1 cellular context compared by ENCODE assay signal in the genomic region with DNA sequence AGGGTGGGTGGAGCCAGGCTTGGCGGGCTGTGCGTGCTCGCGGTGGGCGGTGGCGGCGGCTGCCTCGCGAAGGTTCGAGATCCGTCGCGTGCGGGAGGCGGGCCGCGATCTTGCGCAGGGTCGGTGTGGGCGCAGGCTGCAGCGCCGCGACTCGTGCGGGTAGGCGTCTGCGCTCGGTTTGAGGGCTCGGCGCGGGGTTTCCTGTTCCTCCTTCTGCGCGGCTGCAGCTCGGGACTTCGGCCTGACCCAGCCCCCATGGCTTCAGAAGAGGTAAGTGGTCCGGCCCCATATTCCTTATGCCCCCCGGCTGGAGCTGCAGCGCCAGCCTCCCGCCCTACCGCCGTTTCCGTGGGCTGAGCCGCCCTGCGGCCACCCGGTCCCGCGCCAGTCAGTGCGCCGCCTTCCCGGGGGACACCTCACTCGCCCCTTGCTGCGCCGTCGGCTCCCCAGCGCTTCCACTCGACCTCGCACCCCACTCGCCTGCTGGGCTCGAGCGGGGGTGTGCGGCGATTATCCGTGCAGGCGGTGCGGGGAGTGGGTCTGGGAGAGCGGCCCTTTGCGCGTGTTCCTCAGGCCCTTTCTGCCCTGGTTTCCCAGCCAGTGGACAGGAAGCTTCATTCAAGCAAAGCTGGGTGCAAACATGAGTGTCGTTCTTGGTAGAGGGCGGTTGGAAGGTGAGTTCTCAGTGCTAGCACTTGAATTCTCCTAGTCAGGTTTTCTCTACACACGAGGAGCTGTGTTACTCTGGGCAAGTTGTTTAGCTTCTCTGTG.
TF ChIP-seq lines count a peak whose summit lies in the region.

A gene with protein sequence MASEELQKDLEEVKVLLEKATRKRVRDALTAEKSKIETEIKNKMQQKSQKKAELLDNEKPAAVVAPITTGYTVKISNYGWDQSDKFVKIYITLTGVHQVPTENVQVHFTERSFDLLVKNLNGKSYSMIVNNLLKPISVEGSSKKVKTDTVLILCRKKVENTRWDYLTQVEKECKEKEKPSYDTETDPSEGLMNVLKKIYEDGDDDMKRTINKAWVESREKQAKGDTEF (plus strand): TSS at position 22 of the 771 bp plus-strand sequence. CDS start 234 bp downstream, at position 256.

TF ChIP-seq in HepG2, 621 proteins besides CTCF, POLR2A, EP300 and RAD21 (continued from another document and continues in another):
- TF ChIP-seq ZNF562 (CRISPR knock-in tag; IDR thresholded peaks at IDR 0.05; ENCODE audit: borderline replicate concordance): no peak
- no peak for TF ChIP-seq ZNF24 (IDR thresholded peaks at IDR 0.05)
- 0 out of 2 replicates have a peak, but pooled peaks have one; percentile 13 for TF ChIP-seq ZNF331 (CRISPR knock-in tag; IDR thresholded peaks at IDR 0.05)
- TF ChIP-seq ARNT (IDR thresholded peaks at IDR 0.05): no peak
- peak; percentile 67; the same call in 1 of the 2 replicates for TF ChIP-seq MTA1 (CRISPR knock-in tag; IDR thresholded peaks at IDR 0.05; ENCODE audit: borderline replicate concordance)
- TF ChIP-seq GATAD2A (CRISPR knock-in tag; IDR thresholded peaks at IDR 0.05): no peak
- TF ChIP-seq THAP11 (CRISPR knock-in tag; IDR thresholded peaks at IDR 0.05): no peak
- TF ChIP-seq ZNF780A (CRISPR knock-in tag; IDR thresholded peaks at IDR 0.05): peak; percentile 94; the same call in 1 of the 2 replicates
- TF ChIP-seq ZNF570 (CRISPR knock-in tag; IDR thresholded peaks at IDR 0.05; ENCODE audit: borderline replicate concordance): 0 out of 2 replicates have a peak, but pooled peaks have one; percentile 66
- TF ChIP-seq, protein P1, sequence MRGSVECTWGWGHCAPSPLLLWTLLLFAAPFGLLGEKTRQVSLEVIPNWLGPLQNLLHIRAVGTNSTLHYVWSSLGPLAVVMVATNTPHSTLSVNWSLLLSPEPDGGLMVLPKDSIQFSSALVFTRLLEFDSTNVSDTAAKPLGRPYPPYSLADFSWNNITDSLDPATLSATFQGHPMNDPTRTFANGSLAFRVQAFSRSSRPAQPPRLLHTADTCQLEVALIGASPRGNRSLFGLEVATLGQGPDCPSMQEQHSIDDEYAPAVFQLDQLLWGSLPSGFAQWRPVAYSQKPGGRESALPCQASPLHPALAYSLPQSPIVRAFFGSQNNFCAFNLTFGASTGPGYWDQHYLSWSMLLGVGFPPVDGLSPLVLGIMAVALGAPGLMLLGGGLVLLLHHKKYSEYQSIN (CRISPR knock-in tag; IDR thresholded peaks at IDR 0.05; ENCODE audit: borderline replicate concordance): no peak
- TF ChIP-seq, protein P2, sequence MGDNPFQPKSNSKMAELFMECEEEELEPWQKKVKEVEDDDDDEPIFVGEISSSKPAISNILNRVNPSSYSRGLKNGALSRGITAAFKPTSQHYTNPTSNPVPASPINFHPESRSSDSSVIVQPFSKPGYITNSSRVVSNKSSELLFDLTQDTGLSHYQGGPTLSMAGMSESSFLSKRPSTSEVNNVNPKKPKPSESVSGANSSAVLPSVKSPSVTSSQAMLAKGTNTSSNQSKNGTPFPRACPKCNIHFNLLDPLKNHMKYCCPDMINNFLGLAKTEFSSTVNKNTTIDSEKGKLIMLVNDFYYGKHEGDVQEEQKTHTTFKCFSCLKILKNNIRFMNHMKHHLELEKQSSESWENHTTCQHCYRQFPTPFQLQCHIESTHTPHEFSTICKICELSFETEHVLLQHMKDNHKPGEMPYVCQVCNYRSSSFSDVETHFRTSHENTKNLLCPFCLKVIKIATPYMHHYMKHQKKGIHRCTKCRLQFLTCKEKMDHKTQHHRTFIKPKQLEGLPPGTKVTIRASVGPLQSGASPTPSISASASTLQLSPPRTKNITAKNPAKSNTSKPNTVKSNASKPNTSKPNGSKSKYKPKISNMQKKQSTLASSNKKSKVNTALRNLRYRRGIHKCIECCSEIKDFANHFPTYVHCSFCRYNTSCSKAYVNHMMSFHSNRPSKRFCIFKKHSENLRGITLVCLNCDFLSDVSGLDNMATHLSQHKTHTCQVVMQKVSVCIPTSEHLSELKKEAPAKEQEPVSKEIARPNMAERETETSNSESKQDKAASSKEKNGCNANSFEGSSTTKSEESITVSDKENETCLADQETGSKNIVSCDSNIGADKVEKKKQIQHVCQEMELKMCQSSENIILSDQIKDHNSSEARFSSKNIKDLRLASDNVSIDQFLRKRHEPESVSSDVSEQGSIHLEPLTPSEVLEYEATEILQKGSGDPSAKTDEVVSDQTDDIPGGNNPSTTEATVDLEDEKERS (CRISPR knock-in tag; IDR thresholded peaks at IDR 0.05): no peak
- TF ChIP-seq, protein P3, sequence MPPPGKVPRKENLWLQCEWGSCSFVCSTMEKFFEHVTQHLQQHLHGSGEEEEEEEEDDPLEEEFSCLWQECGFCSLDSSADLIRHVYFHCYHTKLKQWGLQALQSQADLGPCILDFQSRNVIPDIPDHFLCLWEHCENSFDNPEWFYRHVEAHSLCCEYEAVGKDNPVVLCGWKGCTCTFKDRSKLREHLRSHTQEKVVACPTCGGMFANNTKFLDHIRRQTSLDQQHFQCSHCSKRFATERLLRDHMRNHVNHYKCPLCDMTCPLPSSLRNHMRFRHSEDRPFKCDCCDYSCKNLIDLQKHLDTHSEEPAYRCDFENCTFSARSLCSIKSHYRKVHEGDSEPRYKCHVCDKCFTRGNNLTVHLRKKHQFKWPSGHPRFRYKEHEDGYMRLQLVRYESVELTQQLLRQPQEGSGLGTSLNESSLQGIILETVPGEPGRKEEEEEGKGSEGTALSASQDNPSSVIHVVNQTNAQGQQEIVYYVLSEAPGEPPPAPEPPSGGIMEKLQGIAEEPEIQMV (CRISPR knock-in tag; IDR thresholded peaks at IDR 0.05; ENCODE audit: low read depth): peak; percentile 73; the same call in 1 of the 2 replicates
- no peak for TF ChIP-seq SIN3B (IDR thresholded peaks at IDR 0.05; ENCODE audit: low read length)
- TF ChIP-seq ZMYM3 (CRISPR knock-in tag; IDR thresholded peaks at IDR 0.05): peak; percentile 41; the same call in 1 of the 2 replicates
- 0 out of 2 replicates have a peak, but pooled peaks have one; percentile 19 for TF ChIP-seq ZNF569 (CRISPR knock-in tag; IDR thresholded peaks at IDR 0.05; ENCODE audit: borderline replicate concordance)
- peak; percentile 15; the same call in 1 of the 2 replicates for TF ChIP-seq FOXM1 (CRISPR knock-in tag; IDR thresholded peaks at IDR 0.05)
- no peak for TF ChIP-seq DNMT3B (CRISPR knock-in tag; conservative IDR thresholded peaks at IDR 0.05)
- TF ChIP-seq, protein P4, sequence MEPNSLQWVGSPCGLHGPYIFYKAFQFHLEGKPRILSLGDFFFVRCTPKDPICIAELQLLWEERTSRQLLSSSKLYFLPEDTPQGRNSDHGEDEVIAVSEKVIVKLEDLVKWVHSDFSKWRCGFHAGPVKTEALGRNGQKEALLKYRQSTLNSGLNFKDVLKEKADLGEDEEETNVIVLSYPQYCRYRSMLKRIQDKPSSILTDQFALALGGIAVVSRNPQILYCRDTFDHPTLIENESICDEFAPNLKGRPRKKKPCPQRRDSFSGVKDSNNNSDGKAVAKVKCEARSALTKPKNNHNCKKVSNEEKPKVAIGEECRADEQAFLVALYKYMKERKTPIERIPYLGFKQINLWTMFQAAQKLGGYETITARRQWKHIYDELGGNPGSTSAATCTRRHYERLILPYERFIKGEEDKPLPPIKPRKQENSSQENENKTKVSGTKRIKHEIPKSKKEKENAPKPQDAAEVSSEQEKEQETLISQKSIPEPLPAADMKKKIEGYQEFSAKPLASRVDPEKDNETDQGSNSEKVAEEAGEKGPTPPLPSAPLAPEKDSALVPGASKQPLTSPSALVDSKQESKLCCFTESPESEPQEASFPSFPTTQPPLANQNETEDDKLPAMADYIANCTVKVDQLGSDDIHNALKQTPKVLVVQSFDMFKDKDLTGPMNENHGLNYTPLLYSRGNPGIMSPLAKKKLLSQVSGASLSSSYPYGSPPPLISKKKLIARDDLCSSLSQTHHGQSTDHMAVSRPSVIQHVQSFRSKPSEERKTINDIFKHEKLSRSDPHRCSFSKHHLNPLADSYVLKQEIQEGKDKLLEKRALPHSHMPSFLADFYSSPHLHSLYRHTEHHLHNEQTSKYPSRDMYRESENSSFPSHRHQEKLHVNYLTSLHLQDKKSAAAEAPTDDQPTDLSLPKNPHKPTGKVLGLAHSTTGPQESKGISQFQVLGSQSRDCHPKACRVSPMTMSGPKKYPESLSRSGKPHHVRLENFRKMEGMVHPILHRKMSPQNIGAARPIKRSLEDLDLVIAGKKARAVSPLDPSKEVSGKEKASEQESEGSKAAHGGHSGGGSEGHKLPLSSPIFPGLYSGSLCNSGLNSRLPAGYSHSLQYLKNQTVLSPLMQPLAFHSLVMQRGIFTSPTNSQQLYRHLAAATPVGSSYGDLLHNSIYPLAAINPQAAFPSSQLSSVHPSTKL (CRISPR knock-in tag; IDR thresholded peaks at IDR 0.05): no peak
- no peak for TF ChIP-seq TRIM24 (CRISPR knock-in tag; IDR thresholded peaks at IDR 0.05)
- no peak; the same call in 1 of the 2 replicates for TF ChIP-seq RXRB (CRISPR knock-in tag; IDR thresholded peaks at IDR 0.05; ENCODE audit: borderline replicate concordance)
- peak; percentile 47; the same call in 1 of the 2 replicates for TF ChIP-seq DMAP1 (CRISPR knock-in tag; IDR thresholded peaks at IDR 0.05)
- TF ChIP-seq, protein P5, sequence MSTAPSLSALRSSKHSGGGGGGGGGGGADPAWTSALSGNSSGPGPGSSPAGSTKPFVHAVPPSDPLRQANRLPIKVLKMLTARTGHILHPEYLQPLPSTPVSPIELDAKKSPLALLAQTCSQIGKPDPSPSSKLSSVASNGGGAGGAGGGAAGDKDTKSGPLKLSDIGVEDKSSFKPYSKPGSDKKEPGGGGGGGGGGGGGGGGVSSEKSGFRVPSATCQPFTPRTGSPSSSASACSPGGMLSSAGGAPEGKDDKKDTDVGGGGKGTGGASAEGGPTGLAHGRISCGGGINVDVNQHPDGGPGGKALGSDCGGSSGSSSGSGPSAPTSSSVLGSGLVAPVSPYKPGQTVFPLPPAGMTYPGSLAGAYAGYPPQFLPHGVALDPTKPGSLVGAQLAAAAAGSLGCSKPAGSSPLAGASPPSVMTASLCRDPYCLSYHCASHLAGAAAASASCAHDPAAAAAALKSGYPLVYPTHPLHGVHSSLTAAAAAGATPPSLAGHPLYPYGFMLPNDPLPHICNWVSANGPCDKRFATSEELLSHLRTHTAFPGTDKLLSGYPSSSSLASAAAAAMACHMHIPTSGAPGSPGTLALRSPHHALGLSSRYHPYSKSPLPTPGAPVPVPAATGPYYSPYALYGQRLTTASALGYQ (CRISPR knock-in tag; IDR thresholded peaks at IDR 0.05): no peak
- TF ChIP-seq KDM1A (CRISPR knock-in tag; IDR thresholded peaks at IDR 0.05): peak; percentile 4; the same call in 1 of the 2 replicates
- peak; percentile 97; the same call in 1 of the 2 replicates for TF ChIP-seq PAX8 (CRISPR knock-in tag; IDR thresholded peaks at IDR 0.05; ENCODE audit: borderline replicate concordance)
- no peak for TF ChIP-seq ZNF549 (CRISPR knock-in tag; IDR thresholded peaks at IDR 0.05)
- no peak for TF ChIP-seq KLF11 (CRISPR knock-in tag; IDR thresholded peaks at IDR 0.05)
- peak; percentile 74; the same call in 1 of the 2 replicates for TF ChIP-seq ZSCAN9 (CRISPR knock-in tag; IDR thresholded peaks at IDR 0.05; ENCODE audit: borderline replicate concordance)
- TF ChIP-seq RFXAP (CRISPR knock-in tag; IDR thresholded peaks at IDR 0.05; ENCODE audit: borderline replicate concordance): peak; percentile 66; the same call in 1 of the 2 replicates
- TF ChIP-seq ZSCAN20 (CRISPR knock-in tag; IDR thresholded peaks at IDR 0.05; ENCODE audit: borderline replicate concordance): peak; percentile 81; the same call in 1 of the 2 replicates
- TF ChIP-seq, protein P6, sequence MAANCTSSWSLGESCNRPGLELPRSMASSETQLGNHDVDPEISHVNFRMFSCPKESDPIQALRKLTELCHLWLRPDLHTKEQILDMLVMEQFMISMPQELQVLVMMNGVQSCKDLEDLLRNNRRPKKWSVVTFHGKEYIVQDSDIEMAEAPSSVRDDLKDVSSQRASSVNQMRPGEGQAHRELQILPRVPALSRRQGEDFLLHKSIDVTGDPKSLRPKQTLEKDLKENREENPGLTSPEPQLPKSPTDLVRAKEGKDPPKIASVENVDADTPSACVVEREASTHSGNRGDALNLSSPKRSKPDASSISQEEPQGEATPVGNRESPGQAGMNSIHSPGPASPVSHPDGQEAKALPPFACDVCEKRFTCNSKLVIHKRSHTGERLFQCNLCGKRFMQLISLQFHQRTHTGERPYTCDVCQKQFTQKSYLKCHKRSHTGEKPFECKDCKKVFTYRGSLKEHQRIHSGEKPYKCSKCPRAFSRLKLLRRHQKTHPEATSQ (CRISPR knock-in tag; IDR thresholded peaks at IDR 0.05; ENCODE audit: borderline replicate concordance): peak; percentile 89
- TF ChIP-seq, protein P7, sequence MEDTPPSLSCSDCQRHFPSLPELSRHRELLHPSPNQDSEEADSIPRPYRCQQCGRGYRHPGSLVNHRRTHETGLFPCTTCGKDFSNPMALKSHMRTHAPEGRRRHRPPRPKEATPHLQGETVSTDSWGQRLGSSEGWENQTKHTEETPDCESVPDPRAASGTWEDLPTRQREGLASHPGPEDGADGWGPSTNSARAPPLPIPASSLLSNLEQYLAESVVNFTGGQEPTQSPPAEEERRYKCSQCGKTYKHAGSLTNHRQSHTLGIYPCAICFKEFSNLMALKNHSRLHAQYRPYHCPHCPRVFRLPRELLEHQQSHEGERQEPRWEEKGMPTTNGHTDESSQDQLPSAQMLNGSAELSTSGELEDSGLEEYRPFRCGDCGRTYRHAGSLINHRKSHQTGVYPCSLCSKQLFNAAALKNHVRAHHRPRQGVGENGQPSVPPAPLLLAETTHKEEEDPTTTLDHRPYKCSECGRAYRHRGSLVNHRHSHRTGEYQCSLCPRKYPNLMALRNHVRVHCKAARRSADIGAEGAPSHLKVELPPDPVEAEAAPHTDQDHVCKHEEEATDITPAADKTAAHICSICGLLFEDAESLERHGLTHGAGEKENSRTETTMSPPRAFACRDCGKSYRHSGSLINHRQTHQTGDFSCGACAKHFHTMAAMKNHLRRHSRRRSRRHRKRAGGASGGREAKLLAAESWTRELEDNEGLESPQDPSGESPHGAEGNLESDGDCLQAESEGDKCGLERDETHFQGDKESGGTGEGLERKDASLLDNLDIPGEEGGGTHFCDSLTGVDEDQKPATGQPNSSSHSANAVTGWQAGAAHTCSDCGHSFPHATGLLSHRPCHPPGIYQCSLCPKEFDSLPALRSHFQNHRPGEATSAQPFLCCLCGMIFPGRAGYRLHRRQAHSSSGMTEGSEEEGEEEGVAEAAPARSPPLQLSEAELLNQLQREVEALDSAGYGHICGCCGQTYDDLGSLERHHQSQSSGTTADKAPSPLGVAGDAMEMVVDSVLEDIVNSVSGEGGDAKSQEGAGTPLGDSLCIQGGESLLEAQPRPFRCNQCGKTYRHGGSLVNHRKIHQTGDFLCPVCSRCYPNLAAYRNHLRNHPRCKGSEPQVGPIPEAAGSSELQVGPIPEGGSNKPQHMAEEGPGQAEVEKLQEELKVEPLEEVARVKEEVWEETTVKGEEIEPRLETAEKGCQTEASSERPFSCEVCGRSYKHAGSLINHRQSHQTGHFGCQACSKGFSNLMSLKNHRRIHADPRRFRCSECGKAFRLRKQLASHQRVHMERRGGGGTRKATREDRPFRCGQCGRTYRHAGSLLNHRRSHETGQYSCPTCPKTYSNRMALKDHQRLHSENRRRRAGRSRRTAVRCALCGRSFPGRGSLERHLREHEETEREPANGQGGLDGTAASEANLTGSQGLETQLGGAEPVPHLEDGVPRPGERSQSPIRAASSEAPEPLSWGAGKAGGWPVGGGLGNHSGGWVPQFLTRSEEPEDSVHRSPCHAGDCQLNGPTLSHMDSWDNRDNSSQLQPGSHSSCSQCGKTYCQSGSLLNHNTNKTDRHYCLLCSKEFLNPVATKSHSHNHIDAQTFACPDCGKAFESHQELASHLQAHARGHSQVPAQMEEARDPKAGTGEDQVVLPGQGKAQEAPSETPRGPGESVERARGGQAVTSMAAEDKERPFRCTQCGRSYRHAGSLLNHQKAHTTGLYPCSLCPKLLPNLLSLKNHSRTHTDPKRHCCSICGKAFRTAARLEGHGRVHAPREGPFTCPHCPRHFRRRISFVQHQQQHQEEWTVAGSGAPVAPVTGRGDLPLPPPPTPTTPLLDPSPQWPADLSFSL (CRISPR knock-in tag; IDR thresholded peaks at IDR 0.05): no peak
